ENCODE assay signal across 21 cellular contexts in the genomic region with DNA sequence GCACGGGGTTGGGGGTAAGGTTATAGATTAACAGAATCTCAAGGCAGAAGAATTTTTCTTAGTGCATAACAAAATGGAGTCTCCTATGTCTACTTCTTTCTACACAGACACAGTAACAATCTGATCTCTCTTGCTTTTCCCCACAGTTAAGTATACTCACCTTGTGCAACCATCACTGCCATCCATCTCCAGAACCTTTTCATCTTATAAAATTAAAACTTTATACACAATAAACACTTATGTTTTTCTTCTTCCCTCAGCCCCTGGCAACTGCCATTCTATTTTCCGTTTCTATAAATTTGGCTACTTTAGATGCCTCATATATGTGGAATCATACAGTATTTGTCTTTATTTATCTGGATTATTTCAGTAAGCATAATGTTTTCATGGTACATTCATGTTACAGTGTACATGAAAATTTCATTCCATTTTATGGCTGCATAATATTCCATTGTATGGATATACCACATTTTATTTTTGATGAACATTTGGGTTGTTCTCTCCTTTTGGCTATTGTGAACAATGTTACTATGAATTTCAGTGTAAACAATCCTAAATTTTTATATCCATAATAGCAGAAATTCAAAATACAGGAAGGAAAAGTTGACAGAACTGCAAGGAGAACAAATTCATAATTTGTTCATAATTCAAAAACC. TPM values are rescaled to one million over a fixed set of nuclear protein-coding genes. Genes with fewer than 3 reads are reported as not detected.
"Had no signal": no experiment of that assay in that cellular context is flagged by ENCODE, and none has a peak within 500 bp of the region (broad histone marks: within the 10 kb centered on the region; RNA-seq: fewer than 3 reads in every experiment).

No MANE protein-coding gene starts in this region.

- H3K9me3 ChIP-seq: colonic mucosa, neutrophil, thoracic aorta, transverse colon had no signal

- ATAC-seq: esophagus mucosa; naive thymus-derived CD4-positive, alpha-beta T cell had no signal

- H3K27ac ChIP-seq: colonic mucosa, neutrophil, right atrium auricular region, stomach, thoracic aorta, transverse colon had no signal

- H3K4me3 ChIP-seq: colonic mucosa, right atrium auricular region, stomach, thoracic aorta, transverse colon had no signal

- H3K4me1 ChIP-seq: colonic mucosa, right atrium auricular region, stomach, transverse colon had no signal

- FAIRE-seq: frontal cortex, islet of Langerhans, small intestine had no signal

- DNase-seq: colonic mucosa; effector CD4-positive, alpha-beta T cell; glutamatergic neuron; kidney glomerular epithelial cell; mammary epithelial cell; naive thymus-derived CD4-positive, alpha-beta T cell; posterior cingulate gyrus; small intestine; stimulated activated CD4-positive, alpha-beta T cell treated with anti-CD3 and anti-CD28 coated beads, Interleukin-12 subunit alpha, Interleukin-12 subunit beta, amount 100 ng/mL, for 4 hours; stimulated activated naive CD4-positive, alpha-beta T cell; stomach; substantia nigra; transverse colon had no signal

- H3K36me3 ChIP-seq: colonic mucosa, neutrophil, right atrium auricular region, stomach, thoracic aorta, transverse colon had no signal

RNA-seq across cellular contexts. Expression of a gene that starts 25.7 kb away (rescaled TPM):
- polyA plus RNA-seq: fibroblast of lung; naive thymus-derived CD4-positive, alpha-beta T cell; neural cell had no signal
